In genomic region chr7:15215611-15216010, GRCh38 we compare ENCODE assay signal across 22 cellular contexts.
DNase-seq lines count a peak whose midpoint lies in the region; ATAC-seq, FAIRE-seq and TF ChIP-seq lines count a peak whose summit lies in the region.
"Had no signal": no experiment of that assay in that cellular context is flagged by ENCODE, and none has a peak within 500 bp of the region (broad histone marks: within the 10 kb centered on the region; RNA-seq: fewer than 3 reads in every experiment).

No MANE protein-coding gene starts in this region.

- H3K9ac ChIP-seq in adipocyte (ENCODE audit: low read length): no peak overlapping the region

- H3K27ac Mint-ChIP-seq in activated CD8-positive, alpha-beta T cell treated with anti-CD3 and anti-CD28 coated beads for 36 hours: no peak overlapping the region
- H3K27ac Mint-ChIP-seq: CD14-positive monocyte; CD8-positive, alpha-beta T cell; HFFc6 had no signal

- no peaks in the 10 kb centered on the region for H3K9me3 ChIP-seq in adipocyte (ENCODE audit: control insufficient read depth, low read length)
- H3K9me3 ChIP-seq: BE2C had no signal

- ATAC-seq in activated CD8-positive, alpha-beta T cell treated with anti-CD3 and anti-CD28 coated beads for 36 hours: no peak
- ATAC-seq: CD8-positive, alpha-beta T cell had no signal

- intact Hi-C loops in activated CD8-positive, alpha-beta T cell treated with anti-CD3 and anti-CD28 coated beads for 36 hours (cut with micrococcal nuclease): no loop called here

- no peak for TF ChIP-seq CTCF in activated CD8-positive, alpha-beta T cell treated with anti-CD3 and anti-CD28 coated beads for 36 hours (IDR thresholded peaks at IDR 0.05)

- H3K36me3 Mint-ChIP-seq in activated CD8-positive, alpha-beta T cell treated with anti-CD3 and anti-CD28 coated beads for 36 hours (ENCODE audit: low read depth): no peaks in the 10 kb centered on the region
- H3K36me3 Mint-ChIP-seq: CD14-positive monocyte; CD8-positive, alpha-beta T cell had no signal

- peaks cover 2% of the 10 kb centered on the region for H3K9me3 Mint-ChIP-seq in activated CD8-positive, alpha-beta T cell treated with anti-CD3 and anti-CD28 coated beads for 36 hours
- H3K9me3 Mint-ChIP-seq: HFFc6 had no signal

- no peaks in the 10 kb centered on the region for H3K27me3 ChIP-seq in adipocyte (replicated peaks; ENCODE audit: control insufficient read depth, insufficient read depth, low read length)
- H3K27me3 ChIP-seq: BE2C had no signal

- H3K4me1 ChIP-seq in adipocyte (ENCODE audit: control insufficient read depth, insufficient read depth, low read length): no peaks in the 10 kb centered on the region
- H3K4me1 ChIP-seq: BE2C had no signal

- CTCF ChIA-PET in activated CD8-positive, alpha-beta T cell treated with anti-CD3 and anti-CD28 coated beads for 36 hours (lab: Charles Lee): no interaction called here

- H3K4me3 ChIP-seq in adipocyte (ENCODE audit: low read length): no peak overlapping the region

- H3K27me3 Mint-ChIP-seq in activated CD8-positive, alpha-beta T cell treated with anti-CD3 and anti-CD28 coated beads for 36 hours: no peaks in the 10 kb centered on the region

- peak; percentile 98 for FAIRE-seq in A204.1 (lab: Jason Lieb, UNC)
- FAIRE-seq: D721Med, G401.6, GM19239 had no signal

- POLR2A ChIA-PET in activated CD8-positive, alpha-beta T cell treated with anti-CD3 and anti-CD28 coated beads for 36 hours (lab: Charles Lee): no interaction called here

- no peak overlapping the region for H3K4me3 Mint-ChIP-seq in activated CD8-positive, alpha-beta T cell treated with anti-CD3 and anti-CD28 coated beads for 36 hours
- H3K4me3 Mint-ChIP-seq: CD14-positive monocyte; CD8-positive, alpha-beta T cell; HFFc6 had no signal

- peak; percentile 24 for DNase-seq in GM04503 (ENCODE audit: low read depth)
- DNase-seq in adipocyte (ENCODE audit: low read depth): peak; percentile 54
- peak; percentile 68 for DNase-seq in fibroblast of gingiva (ENCODE audit: low read depth)
- DNase-seq in pons (ENCODE audit: low spot score): no peak
- DNase-seq in activated CD8-positive, alpha-beta T cell treated with anti-CD3 and anti-CD28 coated beads for 36 hours: no peak
- no peak for DNase-seq in NCI-H1930 (lab: John Stamatoyannopoulos, UW)
- DNase-seq: 8988T; ACHN; BE2C; CD8-positive, alpha-beta T cell; COR-L47; DMS153; DMS79 treated with DMSO at 0.1 percent for 48 hours; EL; HCEC 1CT; HFFc6; IMR-90 had no signal

- no peaks in the 10 kb centered on the region for H3K4me1 Mint-ChIP-seq in activated CD8-positive, alpha-beta T cell treated with anti-CD3 and anti-CD28 coated beads for 36 hours (ENCODE audit: low read depth)

- no peaks in the 10 kb centered on the region for H3K36me3 ChIP-seq in adipocyte (ENCODE audit: control insufficient read depth, insufficient read depth, low read length, severe bottlenecking)
- H3K36me3 ChIP-seq: BE2C had no signal

Comparison
In these comparisons a context has a peak if more than half of its experiments do, and no peak if none do; other contexts are left out.
1. DNase-seq: peak in GM04503 (single experiment), adipocyte (single experiment) and fibroblast of gingiva (single experiment); none in pons (single experiment), activated CD8-positive, alpha-beta T cell treated with anti-CD3 and anti-CD28 coated beads for 36 hours (single experiment) and NCI-H1930 (0 of 2).